Comparison of ENCODE assay signal across 31 cellular contexts in the genomic region with DNA sequence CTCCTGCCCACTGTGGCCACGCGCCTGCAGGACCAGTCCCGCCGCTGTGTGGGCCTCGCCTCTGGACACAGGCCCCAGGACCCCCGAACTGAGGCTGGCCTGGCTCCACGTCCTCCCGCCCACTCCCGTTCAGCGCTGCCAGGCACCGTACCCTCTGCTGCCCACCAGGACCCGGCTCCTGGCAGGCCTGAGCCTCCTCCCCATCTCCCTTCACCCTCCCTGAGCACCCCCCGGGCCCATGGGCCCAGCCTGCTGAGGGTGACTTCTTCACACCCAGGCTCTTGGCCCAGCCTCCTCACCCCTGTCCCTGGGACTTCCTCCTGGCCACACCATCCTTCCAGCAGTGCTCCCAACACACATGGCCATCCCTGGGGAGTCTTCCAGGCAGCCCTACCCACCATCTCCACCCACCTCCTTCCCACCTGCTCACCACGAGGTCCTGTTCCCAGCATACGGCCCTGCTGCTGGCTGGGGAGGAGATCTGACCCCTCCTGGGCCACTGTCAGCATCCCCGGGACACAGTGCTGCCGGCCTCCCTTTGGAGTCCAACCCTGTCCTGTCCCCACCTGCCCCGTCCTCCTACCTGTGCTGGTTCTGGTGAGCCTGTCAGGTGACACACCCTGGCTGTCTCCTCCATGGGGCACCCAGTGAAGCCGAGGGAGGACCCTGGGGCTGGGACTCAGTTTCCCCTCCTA. TPM values are rescaled to one million over a fixed set of nuclear protein-coding genes. Genes with fewer than 3 reads are reported as not detected.
A peak's percentile ranks its signal among the peaks of the same experiment; 100 is the strongest.
DNase-seq lines count a peak whose midpoint lies in the region; ATAC-seq, FAIRE-seq and TF ChIP-seq lines count a peak whose summit lies in the region.
"Had no signal": no experiment of that assay in that cellular context is flagged by ENCODE, and none has a peak within 500 bp of the region (broad histone marks: within the 10 kb centered on the region; RNA-seq: fewer than 3 reads in every experiment).

No MANE protein-coding gene starts in this region.

- in situ Hi-C loops in K562 (cut with MboI) = no loop called here

- POLR2A ChIA-PET in K562 (lab: Yijun Ruan, JAX) = no interaction called here

- peaks cover 0 to 98% (median 24%) of the 10 kb centered on the region in 11 experiments; a peak in 17 of 22 replicates for H4K20me1 ChIP-seq in BLaER1 treated with 17β-estradiol and CSF1 and Interleukin-3, amounts not matched to agents 10 nM and 100 nM
- H4K20me1 ChIP-seq in K562 (replicated peaks; ENCODE audit: control insufficient read depth, insufficient read depth, low read length) = peaks cover 43% of the 10 kb centered on the region

- H3K79me2 ChIP-seq in K562 (ENCODE audit: control insufficient read depth, insufficient read depth, low read length) = no peaks in the 10 kb centered on the region

- peak overlapping the region in 3 of 11 experiments; percentile 13 to 51 (median 51); a peak in 6 of 22 replicates for H3K27ac ChIP-seq in BLaER1 treated with 17β-estradiol and CSF1 and Interleukin-3, amounts not matched to agents 10 nM and 100 nM
- no peak overlapping the region for H3K27ac ChIP-seq in K562 (ENCODE audit: extremely low read depth, low read depth, low read length)
- peak overlapping the region; percentile 36 for H3K27ac ChIP-seq in lower lobe of right lung
- peak overlapping the region in 15 of 21 experiments; percentile 36 to 85 (median 72) for H3K27ac ChIP-seq in skin epidermis
- H3K27ac ChIP-seq: PC-9 had no signal

- no peak for TF ChIP-seq POLR2A in K562 (conservative IDR thresholded peaks at IDR 0.05)
- no peak for TF ChIP-seq POLR2A in GM12891 (IDR thresholded peaks at IDR 0.05; ENCODE audit: low read depth, low read length)

- WGBS in K562 (ENCODE audit: insufficient coverage, low coverage, missing lambda C conversion rate) = 14% methylated on average over 16 of the region's 19 CpGs

- peak overlapping the region in 4 of 11 experiments; percentile 33 to 77 (median 70); a peak in 4 of 22 replicates for H3K9ac ChIP-seq in BLaER1 treated with 17β-estradiol and CSF1 and Interleukin-3, amounts not matched to agents 10 nM and 100 nM
- peak overlapping the region in 1 of 2 experiments; percentile 21; a peak in 1 of 4 replicates for H3K9ac ChIP-seq in K562 (ENCODE audit: insufficient read depth in 1 of 2, low read depth in 2 of 2, low read length in 2 of 2)

- TF ChIP-seq CTCF in K562 (IDR thresholded peaks at IDR 0.05 in 2 of 3, conservative IDR thresholded peaks at IDR 0.05 in 1 of 3; ENCODE audit: insufficient read depth in 2 of 3, low read depth in 1 of 3, low read length in 3 of 3) (no peak), lower lobe of right lung (IDR thresholded peaks at IDR 0.05) (no peak)

- peak overlapping the region in 2 of 10 experiments; percentile 2 to 26; a peak in 1 of 20 replicates for H3K4me3 ChIP-seq in BLaER1 treated with 17β-estradiol and CSF1 and Interleukin-3, amounts not matched to agents 10 nM and 100 nM
- H3K4me3 ChIP-seq in K562 = no peak overlapping the region
- H3K4me3 ChIP-seq in lower lobe of right lung = no peak overlapping the region
- no peak overlapping the region for H3K4me3 ChIP-seq in skin epidermis
- H3K4me3 ChIP-seq: MG63, PC-9, transverse colon had no signal

- peak overlapping the region; percentile 7 to 100 (median 88); a peak in 18 of 22 replicates for H3K4me2 ChIP-seq in BLaER1 treated with 17β-estradiol and CSF1 and Interleukin-3, amounts not matched to agents 10 nM and 100 nM
- H3K4me2 ChIP-seq in K562 (ENCODE audit: insufficient read depth, low read length) = no peak overlapping the region
- H3K4me2 ChIP-seq: PC-9 had no signal

- no peak overlapping the region for H2AFZ ChIP-seq in K562 (ENCODE audit: low read depth, low read length)
- H2AFZ ChIP-seq: PC-9 had no signal

- FAIRE-seq in K562 (lab: Jason Lieb, UNC) (no peak), GM12891 (lab: Jason Lieb, UNC) (no peak)
- FAIRE-seq: colon, endothelial cell of umbilical vein, GM18507, HTR-8/SVneo had no signal

- peaks cover 4% of the 10 kb centered on the region for H3K9me1 ChIP-seq in K562 (ENCODE audit: control insufficient read depth, insufficient read depth, low read length)

- TF ChIP-seq EP300 in K562 (IDR thresholded peaks at IDR 0.05; ENCODE audit: low read length) = no peak

- DNase-seq in K562 (ENCODE audit: extremely low read depth in 1 of 4, low spot score in 3 of 4) (no peak), lower lobe of right lung (peak; percentile 40), GM12891 (ENCODE audit: insufficient read length, low spot score) (no peak), NCI-H2171 treated with DMSO at 0.1 percent for 48 hours (lab: John Stamatoyannopoulos, UW) (no peak)
- no peak for DNase-seq in stimulated activated CD4-positive, alpha-beta T cell treated with anti-CD3 and anti-CD28 coated beads, Interleukin-1b, Interleukin-23, amount 100 ng/mL, for 48 hours
- DNase-seq: ACHN; activated CD4-positive, alpha-beta T cell treated with anti-CD3 and anti-CD28 coated beads, Interleukin-2, amount 10 ng/mL, durations not matched to agents 24 days and 14 days; activated effector memory CD4-positive, alpha-beta T cell treated with Interleukin-2 at 50 U/mL for 16 hours; anterior cingulate cortex; EL; H7; islet precursor cell; KG1; MG63; NCI-H1417; NCI-H2029; NCI-H2227 treated with DMSO at 0.1 percent for 48 hours; NCI-H526 treated with DMSO at 0.1 percent for 48 hours; PC-9; SHP77 treated with DMSO at 0.1 percent for 48 hours; stimulated activated CD4-positive, alpha-beta T cell treated with anti-CD3 and anti-CD28 coated beads, Interleukin-2, amount 100 ng/mL, for 48 hours; transverse colon had no signal

- no TSS peak for BruUV-seq in K562 (replicated peaks; lab: Mats Ljungman, UMichigan)

- CTCF ChIA-PET in K562 (lab: Yijun Ruan, JAX; ENCODE audit: low intra/inter-chr PET ratio) = interaction anchor here (0.5 kb wide), 1 partner anchor 833 kb away, joined by 3 read pairs; no protein-coding TSS in a partner anchor

- no peaks in the 10 kb centered on the region for H3K36me3 ChIP-seq in BLaER1 treated with 17β-estradiol and CSF1 and Interleukin-3, amounts not matched to agents 10 nM and 100 nM
- H3K36me3 ChIP-seq in K562 (ENCODE audit: control insufficient read depth, insufficient read depth, low read length) = no peaks in the 10 kb centered on the region
- H3K36me3 ChIP-seq in lower lobe of right lung = no peaks in the 10 kb centered on the region
- H3K36me3 ChIP-seq: MG63, transverse colon had no signal

- H3K4me1 ChIP-seq in BLaER1 treated with 17β-estradiol and CSF1 and Interleukin-3, amounts not matched to agents 10 nM and 100 nM = peaks cover 56 to 100% (median 100%) of the 10 kb centered on the region in 10 experiments
- peaks cover 0 to 76% of the 10 kb centered on the region in 2 experiments; a peak in 1 of 5 replicates for H3K4me1 ChIP-seq in K562 (replicated peaks in 1 of 2; ENCODE audit: control insufficient read depth in 2 of 2, insufficient read depth in 2 of 2, low read length in 2 of 2)
- peaks cover 7% of the 10 kb centered on the region for H3K4me1 ChIP-seq in lower lobe of right lung

- intact Hi-C loops in K562 (cut with micrococcal nuclease) (no loop called here), lower lobe of right lung (cut with DNase I) (no loop called here)

- TF ChIP-seq RAD21 in K562 (CRISPR knock-in tag; conservative IDR thresholded peaks at IDR 0.05 in 1 of 2, IDR thresholded peaks at IDR 0.05 in 1 of 2) = no peak

- H3K27me3 ChIP-seq in BLaER1 treated with 17β-estradiol and CSF1 and Interleukin-3, amounts not matched to agents 10 nM and 100 nM = peaks cover 0 to 98% (median 0%) of the 10 kb centered on the region in 11 experiments; a peak in 10 of 22 replicates
- peaks cover 33 to 90% of the 10 kb centered on the region in 2 experiments; a peak in 4 of 5 replicates for H3K27me3 ChIP-seq in K562 (ENCODE audit: control insufficient read depth in 2 of 2, insufficient read depth in 2 of 2, low read length in 2 of 2)
- H3K27me3 ChIP-seq in lower lobe of right lung (ENCODE audit: low read depth) = no peaks in the 10 kb centered on the region
- H3K27me3 ChIP-seq: MG63, transverse colon had no signal

- no peak for ATAC-seq in K562
- no peak for ATAC-seq in lower lobe of right lung
- ATAC-seq in HG03045 (IDR thresholded peaks at IDR 0.05; ENCODE audit: unreplicated experiment) = no peak
- ATAC-seq: activated naive CD4-positive, alpha-beta T cell treated with anti-CD3 and anti-CD28 coated beads, Interleukin-2, amount 50 U/mL, for 72 hours; natural killer cell treated with Interleukin-12 subunit alpha and Interleukin-12 subunit beta and Interleukin-15 and Interleukin-18, amount 100 ng/mL, for 72 hours had no signal

- H3K9me3 ChIP-seq in BLaER1 treated with 17β-estradiol and CSF1 and Interleukin-3, amounts not matched to agents 10 nM and 100 nM (replicated peaks in 1 of 11) = no peaks in the 10 kb centered on the region
- no peaks in the 10 kb centered on the region for H3K9me3 ChIP-seq in K562 (replicated peaks; ENCODE audit: control insufficient read depth, insufficient read depth, low read depth, low read length)
- no peaks in the 10 kb centered on the region for H3K9me3 ChIP-seq in lower lobe of right lung
- H3K9me3 ChIP-seq: MG63, transverse colon had no signal

TF ChIP-seq in K562, 482 proteins besides CTCF, POLR2A, EP300 and RAD21 (continues in another document):
- TF ChIP-seq LCOR (CRISPR knock-in tag; IDR thresholded peaks at IDR 0.05) (no peak), ZNF696 (CRISPR knock-in tag; conservative IDR thresholded peaks at IDR 0.05) (no peak)

TF ChIP-seq in GM12891, 5 proteins besides CTCF, POLR2A, EP300 and RAD21 (continues in another document):
- TF ChIP-seq TAF1 (IDR thresholded peaks at IDR 0.05; ENCODE audit: low read depth, low read length) = no peak
- TF ChIP-seq PAX5 (IDR thresholded peaks at IDR 0.05; ENCODE audit: insufficient read depth, low read length, severe bottlenecking) = no peak

RNA-seq across cellular contexts. Expression of a gene that starts 53.6 kb away (rescaled TPM):
- 18.9 and 29.0 TPM in 2 replicates for total RNA-seq in K562 (2011; cell fraction: chromatin; rRNA removed; ENCODE audit: low replicate concordance)
- 22.8 and 25.7 TPM in 2 replicates for total RNA-seq in K562 (2011; cell fraction: nucleolus; rRNA removed)
- total RNA-seq in K562 (2011; cell fraction: nucleoplasm; rRNA removed) = 14.8 and 16.0 TPM in 2 replicates
- total RNA-seq in K562 (2014; rRNA removed) (65.2 and 66.8 TPM in 2 replicates), K562 (2014; rRNA removed; fragmentation: Illumina TruSeq; extraction: Trizol) (11.2 and 14.8 TPM in 2 replicates), K562 (2015; rRNA removed; fragmentation: Illumina TruSeq; extraction: Trizol) (18.5 and 20.3 TPM in 2 replicates), K562 (2021) (71.2 and 75.5 TPM in 2 replicates), lower lobe of right lung (15.7 TPM)
- polyA plus RNA-seq in K562 (2011; rRNA removed) (13.5 and 16.5 TPM in 2 replicates), K562 (2014; fragmentation: Illumina TruSeq; extraction: Trizol) (8.2 and 18.9 TPM in 2 replicates), K562 (2014; fragmentation: Nextera tagmentation; extraction: Ambion mirVana) (1 to 10 TPM; 1.2 to 1.8 TPM), K562 (2014; rRNA removed) (54.4 and 60.2 TPM in 2 replicates)
- 14.3 and 38.6 TPM in 2 replicates for polyA plus RNA-seq in K562 (2011; cell fraction: cytosol; rRNA removed)
- 10.2 and 19.3 TPM in 2 replicates for polyA plus RNA-seq in K562 (2011; cell fraction: nucleus; rRNA removed)
- 34.2 and 36.9 TPM in 2 replicates for polyA plus RNA-seq in K562 (2012)
- 16.0 and 22.8 TPM in 2 replicates for polyA minus RNA-seq in K562 (2011; rRNA and poly(A)+ RNA removed)
- polyA minus RNA-seq in K562 (2011; cell fraction: cytosol; rRNA and poly(A)+ RNA removed) = 25.3 and 31.3 TPM in 2 replicates
- 3.8 and 5.3 TPM in 2 replicates for polyA minus RNA-seq in K562 (2011; cell fraction: nucleus; rRNA and poly(A)+ RNA removed)
- 28.2 TPM for polyA plus RNA-seq in GM12891 (2012; ENCODE audit: low read depth, missing spikeins)
